13 cellular contexts compared by ENCODE assay signal in the genomic region with DNA sequence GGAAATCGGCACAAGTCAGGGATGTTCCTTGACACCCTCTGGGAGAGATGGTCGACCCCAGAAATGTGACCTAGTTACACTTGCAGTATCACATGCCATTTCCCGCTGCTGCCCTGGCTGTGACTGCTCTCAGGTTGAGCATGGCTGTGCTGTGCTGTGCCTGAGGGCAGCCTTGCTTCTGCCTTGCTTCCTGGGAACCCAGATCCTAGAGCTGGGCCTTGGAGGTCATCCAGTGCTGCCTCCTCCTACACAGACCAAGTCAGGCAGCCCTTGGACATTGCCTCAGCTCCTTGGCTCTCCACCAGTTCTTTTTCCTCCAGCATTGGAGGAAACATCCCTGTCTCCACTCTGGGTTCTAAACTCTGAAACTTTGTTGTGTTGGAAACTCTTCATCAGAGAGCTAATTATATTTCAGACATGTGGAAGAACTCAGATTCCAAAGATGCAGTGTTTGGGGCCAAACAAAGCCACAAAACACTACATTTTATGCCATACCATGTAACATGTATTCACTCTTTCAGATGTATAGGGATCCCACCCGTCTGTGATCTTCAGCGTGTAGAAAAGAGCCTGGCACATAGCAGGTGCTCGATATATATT. TPM values are rescaled to one million over a fixed set of nuclear protein-coding genes. Genes with fewer than 3 reads are reported as not detected.
A peak's percentile ranks its signal among the peaks of the same experiment; 100 is the strongest.
DNase-seq lines count a peak whose midpoint lies in the region; ATAC-seq, FAIRE-seq and TF ChIP-seq lines count a peak whose summit lies in the region.
"Had no signal": no experiment of that assay in that cellular context is flagged by ENCODE, and none has a peak within 500 bp of the region (broad histone marks: within the 10 kb centered on the region; RNA-seq: fewer than 3 reads in every experiment).

No MANE protein-coding gene starts in this region.

- DNase-seq in HepG2 (ENCODE audit: low spot score), result no peak
- no peak for DNase-seq in omental fat pad (ENCODE audit: low spot score)
- DNase-seq in SJCRH30, result no peak
- DNase-seq in NCI-H1105 (lab: John Stamatoyannopoulos, UW), result no peak
- DNase-seq: activated CD4-positive, alpha-beta T cell treated with anti-CD3 and anti-CD28 coated beads for 48 hours; activated naive CD4-positive, alpha-beta T cell treated with Interleukin-2 at 50 U/mL for 16 hours; mesendoderm; stimulated activated CD4-positive, alpha-beta T cell treated with anti-CD3 and anti-CD28 coated beads, Interleukin-15, amount 100 ng/mL, for 24 hours had no signal

- H3K9me3 ChIP-seq in liver (ENCODE audit: control insufficient read depth in 4 of 4, low read length in 3 of 4) (no peaks in the 10 kb centered on the region), HepG2 (ENCODE audit: low read length) (no peaks in the 10 kb centered on the region), gastroesophageal sphincter (no peaks in the 10 kb centered on the region), SJCRH30 (replicated peaks) (no peaks in the 10 kb centered on the region)

- no peaks in the 10 kb centered on the region for H4K20me1 ChIP-seq in HepG2 (ENCODE audit: insufficient read depth, low read length)

- H3K27me3 ChIP-seq in liver (ENCODE audit: control insufficient read depth in 4 of 4, insufficient read depth in 4 of 4, low read length in 3 of 4) (peaks cover 0 to 14% (median 0%) of the 10 kb centered on the region in 4 donors), HepG2 (ENCODE audit: control insufficient read depth in 1 of 2, insufficient read depth in 2 of 2, low read length in 2 of 2) (peaks cover 2 to 35% of the 10 kb centered on the region in 2 experiments), gastroesophageal sphincter (no peaks in the 10 kb centered on the region), SJCRH30 (no peaks in the 10 kb centered on the region; the same call in 1 of the 2 replicates)

- H3K4me3 ChIP-seq in liver (ENCODE audit: low read depth in 1 of 3, low read length in 3 of 3), result no peak overlapping the region
- no peak overlapping the region for H3K4me3 ChIP-seq in HepG2 (replicated peaks in 1 of 3; ENCODE audit: insufficient read depth in 1 of 3, low read depth in 2 of 3, low read length in 3 of 3)
- H3K4me3 ChIP-seq in gastroesophageal sphincter, result peak overlapping the region in 1 of 2 donors; percentile 75
- no peak overlapping the region for H3K4me3 ChIP-seq in SJCRH30

- H3K27ac ChIP-seq in liver (ENCODE audit: low read depth in 1 of 2, low read length in 2 of 2), result peak overlapping the region; percentile 1 to 42
- H3K27ac ChIP-seq in HepG2 (ENCODE audit: extremely low read length, insufficient read depth, low read length), result no peak overlapping the region
- peak overlapping the region; percentile 92 to 97 (median 96) for H3K27ac ChIP-seq in gastroesophageal sphincter
- no peak overlapping the region for H3K27ac ChIP-seq in SJCRH30
- H3K27ac ChIP-seq: 22Rv1 had no signal

- H3K79me2 ChIP-seq in HepG2 (ENCODE audit: insufficient read depth, low read length), result no peaks in the 10 kb centered on the region

- H3K36me3 ChIP-seq in liver (ENCODE audit: control insufficient read depth in 4 of 4, insufficient read depth in 3 of 4, low read depth in 1 of 4, low read length in 3 of 4) (no peaks in the 10 kb centered on the region), HepG2 (replicated peaks in 1 of 2; ENCODE audit: control insufficient read depth in 1 of 2, insufficient read depth in 2 of 2, low read length in 2 of 2) (no peaks in the 10 kb centered on the region), gastroesophageal sphincter (peaks cover 0 to 18% of the 10 kb centered on the region in 2 donors), SJCRH30 (no peaks in the 10 kb centered on the region)

- POLR2A ChIA-PET in HepG2 (lab: Yijun Ruan, JAX), result no interaction called here

- 77% methylated on average over 6 of the region's 6 CpGs for WGBS in liver
- WGBS in HepG2 (ENCODE audit: low lambda C conversion rate), result 4% methylated on average over 3 of the region's 6 CpGs
- 39 to 50% methylated on average over 2 to 4 of the region's 6 CpGs for WGBS in gastroesophageal sphincter (ENCODE audit: low coverage in 1 of 2), 2 donors

- in situ Hi-C loops in HepG2 (cut with HindIII; ENCODE audit: extremely low pct_ligation_motif_present, low pct_unique_long_range_greater_than_20kb), result no loop called here

- peaks cover 0 to 7% (median 4%) of the 10 kb centered on the region in 4 donors for H3K4me1 ChIP-seq in liver (ENCODE audit: control insufficient read depth in 4 of 4, insufficient read depth in 4 of 4, low read length in 3 of 4)
- H3K4me1 ChIP-seq in HepG2 (ENCODE audit: insufficient read depth, low read length), result no peaks in the 10 kb centered on the region
- H3K4me1 ChIP-seq in gastroesophageal sphincter, result peaks cover 36 to 91% (median 58%) of the 10 kb centered on the region in 3 donors
- peaks cover 25% of the 10 kb centered on the region for H3K4me1 ChIP-seq in SJCRH30

- TF ChIP-seq CTCF in liver (IDR thresholded peaks at IDR 0.05; ENCODE audit: low read depth, low read length, missing input control), result no peak
- TF ChIP-seq CTCF in HepG2 (CRISPR knock-in tag; IDR thresholded peaks at IDR 0.05), result no peak
- TF ChIP-seq CTCF in gastroesophageal sphincter (IDR thresholded peaks at IDR 0.05), result no peak
- TF ChIP-seq CTCF in omental fat pad (IDR thresholded peaks at IDR 0.05), result no peak

- FAIRE-seq in HepG2 (lab: Jason Lieb, UNC), result no peak

- H3K9ac ChIP-seq in liver (ENCODE audit: low read depth in 1 of 2, low read length in 2 of 2), result no peak overlapping the region
- H3K9ac ChIP-seq in HepG2 (ENCODE audit: insufficient read depth, low read depth, low read length), result no peak overlapping the region

- no peak for TF ChIP-seq POLR2A in HepG2 (IDR thresholded peaks at IDR 0.05; ENCODE audit: insufficient read depth in 1 of 2, low read depth in 2 of 2, low read length in 2 of 2)
- peak; percentile 55 to 66 for TF ChIP-seq POLR2A in gastroesophageal sphincter (IDR thresholded peaks at IDR 0.05)

- intact Hi-C loops in HepG2 (cut with micrococcal nuclease; ENCODE audit: unreplicated experiment), result no loop called here

- no peak overlapping the region for H2AFZ ChIP-seq in HepG2 (ENCODE audit: low read length)

- no TSS peak for BruUV-seq in HepG2 (replicated peaks; lab: Mats Ljungman, UMichigan)

- TF ChIP-seq EP300 in HepG2 (IDR thresholded peaks at IDR 0.05; ENCODE audit: low read depth in 2 of 2, low read length in 2 of 2), result no peak
- TF ChIP-seq EP300 in HepG2 (CRISPR knock-in tag; IDR thresholded peaks at IDR 0.05; ENCODE audit: borderline replicate concordance), result no peak
- TF ChIP-seq EP300 in gastroesophageal sphincter (IDR thresholded peaks at IDR 0.05), result no peak

- CTCF ChIA-PET in HepG2 (lab: Yijun Ruan, JAX; ENCODE audit: low intra/inter-chr PET ratio, low total read pairs), result no interaction called here

- ATAC-seq in HepG2 (no peak), gastroesophageal sphincter (peak; percentile 88), omental fat pad (ENCODE audit: low FRiP score) (peak; percentile 93), HG03097 (IDR thresholded peaks at IDR 0.05; ENCODE audit: low FRiP score, unreplicated experiment) (no peak), HG03571 (IDR thresholded peaks at IDR 0.05; ENCODE audit: unreplicated experiment) (no peak)

- H3K4me2 ChIP-seq in HepG2 (ENCODE audit: low read depth, low read length), result no peak overlapping the region

- no peak for TF ChIP-seq RAD21 in liver (IDR thresholded peaks at IDR 0.05)
- TF ChIP-seq RAD21 in HepG2 (CRISPR knock-in tag; IDR thresholded peaks at IDR 0.05), result no peak

TF ChIP-seq in liver, 16 proteins besides CTCF, POLR2A, EP300 and RAD21 (continues in another document):
- TF ChIP-seq SP1 (IDR thresholded peaks at IDR 0.05) (no peak), HNF4G (IDR thresholded peaks at IDR 0.05) (no peak), MAX (IDR thresholded peaks at IDR 0.05) (no peak), NR2F2 (IDR thresholded peaks at IDR 0.05) (peak; percentile 36)

TF ChIP-seq in HepG2, 621 proteins besides CTCF, POLR2A, EP300 and RAD21:
- TF ChIP-seq ZNF552 (CRISPR knock-in tag; IDR thresholded peaks at IDR 0.05; ENCODE audit: borderline replicate concordance), result no peak

RNA-seq across cellular contexts. Expression of gene MAMDC2, which starts 6.1 kb away (rescaled TPM):
- total RNA-seq in liver, result 1 to 10 TPM in 1 of 2 donors, under 1 TPM in 1; 0.28 to 4.4 TPM
- polyA plus RNA-seq in liver, result 1 to 10 TPM in 1 of 2 donors, under 1 TPM in 1; 0.74 to 1.3 TPM
- total RNA-seq in HepG2 (2016; rRNA removed; fragmentation: Illumina TruSeq; extraction: Trizol), result not detected in 2 replicates
- not detected in 2 replicates for total RNA-seq in HepG2 (2016; cell fraction: cytosol; rRNA removed; fragmentation: Illumina TruSeq; extraction: Trizol; ENCODE audit: low read depth)
- total RNA-seq in HepG2 (2016; cell fraction: insoluble cytoplasmic fraction; rRNA removed; fragmentation: Illumina TruSeq; extraction: Trizol), result not detected in 2 replicates
- total RNA-seq in HepG2 (2016; cell fraction: membrane; rRNA removed; fragmentation: Illumina TruSeq; extraction: Trizol), result not detected in 2 replicates
- total RNA-seq in HepG2 (2016; cell fraction: nucleus; rRNA removed; fragmentation: Illumina TruSeq; extraction: Trizol), result not detected in 2 replicates
- 0.03 TPM in 1 of 2 replicates, not detected in the other for polyA plus RNA-seq in HepG2 (2011; rRNA removed)
- 0.01 TPM in 1 of 2 replicates, not detected in the other for polyA plus RNA-seq in HepG2 (2011; cell fraction: cytosol; rRNA removed)
- not detected in 2 replicates for polyA plus RNA-seq in HepG2 (2011; cell fraction: nucleus; rRNA removed)
- polyA plus RNA-seq in HepG2 (2012), result not detected in 2 replicates
- polyA plus RNA-seq in HepG2 (2016; cell fraction: cytosol; fragmentation: Illumina TruSeq; extraction: Trizol; ENCODE audit: low read depth), result not detected in 2 replicates
- not detected in 2 replicates for polyA plus RNA-seq in HepG2 (2016; cell fraction: insoluble cytoplasmic fraction; fragmentation: Illumina TruSeq; extraction: Trizol; ENCODE audit: low read depth)
- not detected in 2 replicates for polyA plus RNA-seq in HepG2 (2016; cell fraction: membrane; fragmentation: Illumina TruSeq; extraction: Trizol; ENCODE audit: low read depth)
- polyA plus RNA-seq in HepG2 (2016; cell fraction: nucleus; fragmentation: Illumina TruSeq; extraction: Trizol; ENCODE audit: insufficient read depth, low read depth), result not detected in 2 replicates
- 0.19 TPM in 1 of 2 replicates, not detected in the other for polyA minus RNA-seq in HepG2 (2011; rRNA and poly(A)+ RNA removed; ENCODE audit: low replicate concordance)
- polyA minus RNA-seq in HepG2 (2011; cell fraction: cytosol; rRNA and poly(A)+ RNA removed), result not detected in 2 replicates
- polyA minus RNA-seq in HepG2 (2011; cell fraction: nucleus; rRNA and poly(A)+ RNA removed), result not detected in 2 replicates
- total RNA-seq in gastroesophageal sphincter, result 100 to 1,000 TPM in 3 of 4 donors, 10 to 100 TPM in 1; 96.5 to 192 (median 140) TPM
- 10 to 100 TPM in 3 of 4 donors, 1 to 10 TPM in 1; 9.0 to 43.7 (median 16.5) TPM for total RNA-seq in omental fat pad
- 7.2 and 9.0 TPM in 2 replicates for total RNA-seq in SJCRH30 (2014; rRNA removed; shearing (Covaris generic))

Comparison
In these comparisons a context has a peak if more than half of its experiments do, and no peak if none do; other contexts are left out.
1. H3K27ac ChIP-seq: peak in liver (2 of 2) and gastroesophageal sphincter (4 of 4); none in HepG2 (single experiment) and SJCRH30 (single experiment).
2. ATAC-seq: peak in gastroesophageal sphincter (single experiment) and omental fat pad (single experiment); none in HepG2 (single experiment), HG03097 (single experiment) and HG03571 (single experiment).
3. POLR2A ChIP-seq: peak in gastroesophageal sphincter (2 of 2); none in HepG2 (0 of 2).